Comparison of ENCODE assay signal across 10 cellular contexts in the genomic region with DNA sequence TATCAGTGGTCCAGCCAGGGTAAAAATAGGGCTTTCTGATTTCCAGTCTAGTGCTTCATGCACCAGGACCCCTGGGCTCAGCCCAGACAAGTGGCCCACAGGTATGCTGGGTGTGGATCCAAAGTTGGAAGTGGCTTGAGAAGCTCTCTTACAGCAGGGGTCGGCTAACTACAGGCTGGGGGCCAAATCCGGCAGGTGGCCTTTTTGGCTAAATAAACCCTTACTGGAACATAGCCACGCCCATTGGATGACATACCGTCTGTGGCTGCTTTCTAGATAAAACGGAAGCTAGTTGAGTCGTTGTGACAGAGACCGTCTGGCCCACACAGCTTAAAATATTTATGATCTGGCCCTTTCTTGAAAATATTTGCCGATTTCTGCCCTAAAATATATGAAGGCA.
A peak's percentile ranks its signal among the peaks of the same experiment; 100 is the strongest.
DNase-seq lines count a peak whose midpoint lies in the region; ATAC-seq and TF ChIP-seq lines count a peak whose summit lies in the region.
"Had no signal": no experiment of that assay in that cellular context is flagged by ENCODE, and none has a peak within 500 bp of the region (broad histone marks: within the 10 kb centered on the region; RNA-seq: fewer than 3 reads in every experiment).

No MANE protein-coding gene starts in this region.

- peaks cover 10% of the 10 kb centered on the region for H3K4me1 ChIP-seq in suprapubic skin

- H3K9me3 ChIP-seq in suprapubic skin: no peaks in the 10 kb centered on the region

- WGBS in suprapubic skin: 29% methylated on average over 6 of the region's 8 CpGs

- TF ChIP-seq CTCF in NB4 (IDR thresholded peaks at IDR 0.05; ENCODE audit: low read depth, low read length) (no peak), suprapubic skin (IDR thresholded peaks at IDR 0.05) (no peak)

- peaks cover 6% of the 10 kb centered on the region for H3K27me3 ChIP-seq in suprapubic skin

- H3K36me3 ChIP-seq in suprapubic skin: no peaks in the 10 kb centered on the region

- TF ChIP-seq POLR2A in NB4 (IDR thresholded peaks at IDR 0.05; ENCODE audit: extremely low read depth, insufficient read length) (no peak), suprapubic skin (IDR thresholded peaks at IDR 0.05) (no peak)

- DNase-seq in Daoy (ENCODE audit: low read depth) (peak; percentile 57), NB4 (ENCODE audit: low read depth) (peak; percentile 57), SHP77 (lab: John Stamatoyannopoulos, UW) (peak; percentile 73 to 86), iris pigment epithelial cell (ENCODE audit: low read depth) (peak; percentile 11), suprapubic skin (ENCODE audit: low spot score in 2 of 2) (no peak)
- DNase-seq: H7 had no signal

- ATAC-seq in GM21528 (IDR thresholded peaks at IDR 0.05; ENCODE audit: low FRiP score, unreplicated experiment) (no peak), GM21381 (IDR thresholded peaks at IDR 0.05; ENCODE audit: unreplicated experiment) (no peak), HG03354 (IDR thresholded peaks at IDR 0.05; ENCODE audit: poor library complexity, severe bottlenecking, unreplicated experiment) (no peak)
- ATAC-seq: left lobe of liver had no signal

- H3K4me3 ChIP-seq in NB4 (ENCODE audit: low read depth, low read length): no peak overlapping the region
- H3K4me3 ChIP-seq in suprapubic skin: no peak overlapping the region

- H3K27ac ChIP-seq in suprapubic skin: no peak overlapping the region

- TF ChIP-seq EP300 in suprapubic skin (IDR thresholded peaks at IDR 0.05): no peak

Comparison
In these comparisons a context has a peak if more than half of its experiments do, and no peak if none do; other contexts are left out.
1. DNase-seq: peak in Daoy (single experiment), NB4 (single experiment), SHP77 (2 of 2) and iris pigment epithelial cell (single experiment); none in suprapubic skin (0 of 2).